Comparison of ENCODE assay signal across 8 cellular contexts in genomic region chr15:68205949-68206539, GRCh38. TPM values are rescaled to one million over a fixed set of nuclear protein-coding genes. Genes with fewer than 3 reads are reported as not detected.
A peak's percentile ranks its signal among the peaks of the same experiment; 100 is the strongest.
DNase-seq lines count a peak whose midpoint lies in the region; ATAC-seq and TF ChIP-seq lines count a peak whose summit lies in the region.

No MANE protein-coding gene starts in this region.

- POLR2A ChIA-PET in CD8-positive, alpha-beta memory T cell (lab: Charles Lee): no interaction called here

- H3K36me3 Mint-ChIP-seq in CD8-positive, alpha-beta memory T cell: no peaks in the 10 kb centered on the region

- no peak for TF ChIP-seq CTCF in neutrophil (IDR thresholded peaks at IDR 0.05)

- H3K4me3 ChIP-seq in CD8-positive, alpha-beta memory T cell (ENCODE audit: low read length): no peak overlapping the region
- peak overlapping the region; percentile 64 to 65 for H3K4me3 ChIP-seq in neutrophil (ENCODE audit: low read depth in 1 of 2, low read length in 1 of 2)

- H3K4me1 ChIP-seq in CD8-positive, alpha-beta memory T cell (ENCODE audit: insufficient read depth, low read length): no peaks in the 10 kb centered on the region
- H3K4me1 ChIP-seq in neutrophil (ENCODE audit: control insufficient read depth in 1 of 2, insufficient read depth in 1 of 2, low read depth in 1 of 2, low read length in 1 of 2): peaks cover 74 to 77% of the 10 kb centered on the region in 2 experiments

- CTCF ChIA-PET in CD8-positive, alpha-beta memory T cell (lab: Charles Lee): no interaction called here

- no peaks in the 10 kb centered on the region for H3K36me3 ChIP-seq in CD8-positive, alpha-beta memory T cell (ENCODE audit: insufficient read depth, low read length)
- H3K36me3 ChIP-seq in neutrophil: no peaks in the 10 kb centered on the region

- ATAC-seq in HG02852 (IDR thresholded peaks at IDR 0.05; ENCODE audit: unreplicated experiment) (no peak), GM21381 (IDR thresholded peaks at IDR 0.05; ENCODE audit: unreplicated experiment) (no peak)

- peak overlapping the region in 2 of 7 donors; percentile 36 to 64 for H3K4me3 Mint-ChIP-seq in CD8-positive, alpha-beta memory T cell

- H3K27me3 ChIP-seq in CD8-positive, alpha-beta memory T cell (ENCODE audit: insufficient read depth, low read length, poor library complexity, severe bottlenecking): no peaks in the 10 kb centered on the region
- H3K27me3 ChIP-seq in neutrophil: no peaks in the 10 kb centered on the region

- DNase-seq in CD8-positive, alpha-beta memory T cell: no peak
- DNase-seq in NOMO-1 (lab: John Stamatoyannopoulos, UW; ENCODE audit: unreplicated experiment in 2 of 2) (peak; percentile 63 to 88), globus pallidus (ENCODE audit: low spot score) (peak; percentile 52), AG08396 (ENCODE audit: low spot score) (no peak)
- no peak for DNase-seq in activated CD4-positive, CD25-positive, alpha-beta regulatory T cell treated with anti-CD3 and anti-CD28 coated beads, Interleukin-2, amount 50 U/mL, for 72 hours

- peaks cover 6 to 10% (median 7%) of the 10 kb centered on the region in 3 donors for H3K4me1 Mint-ChIP-seq in CD8-positive, alpha-beta memory T cell

- peak overlapping the region in 3 of 8 donors; percentile 12 to 81 (median 78) for H3K27ac Mint-ChIP-seq in CD8-positive, alpha-beta memory T cell

- H3K27ac ChIP-seq in CD8-positive, alpha-beta memory T cell (ENCODE audit: low read depth, low read length): peak overlapping the region; percentile 47
- peak overlapping the region; percentile 94 for H3K27ac ChIP-seq in neutrophil

- H3K9me3 Mint-ChIP-seq in CD8-positive, alpha-beta memory T cell: no peaks in the 10 kb centered on the region

- no peaks in the 10 kb centered on the region for H3K27me3 Mint-ChIP-seq in CD8-positive, alpha-beta memory T cell

- H3K9me3 ChIP-seq in CD8-positive, alpha-beta memory T cell (ENCODE audit: low read length): no peaks in the 10 kb centered on the region
- H3K9me3 ChIP-seq in neutrophil: no peaks in the 10 kb centered on the region

RNA-seq across cellular contexts. Expression of gene CALML4, which starts 0.9 kb away (rescaled TPM):
- 1 to 10 TPM; 4.9 to 6.4 TPM for total RNA-seq in CD8-positive, alpha-beta memory T cell
- polyA plus RNA-seq in CD8-positive, alpha-beta memory T cell: 0.40 TPM

RNA-seq across cellular contexts. Expression of gene CLN6, which starts 23.5 kb away (rescaled TPM):
- 10 to 100 TPM; 69.1 to 73.8 TPM for total RNA-seq in CD8-positive, alpha-beta memory T cell
- polyA plus RNA-seq in CD8-positive, alpha-beta memory T cell: 2.3 TPM

Comparison
In these comparisons a context has a peak if more than half of its experiments do, and no peak if none do; other contexts are left out.
1. DNase-seq: peak in NOMO-1 (2 of 2) and globus pallidus (single experiment); none in CD8-positive, alpha-beta memory T cell (0 of 5), AG08396 (single experiment) and activated CD4-positive, CD25-positive, alpha-beta regulatory T cell treated with anti-CD3 and anti-CD28 coated beads, Interleukin-2, amount 50 U/mL, for 72 hours (single experiment).